1 cellular context compared by ENCODE assay signal in the genomic region with DNA sequence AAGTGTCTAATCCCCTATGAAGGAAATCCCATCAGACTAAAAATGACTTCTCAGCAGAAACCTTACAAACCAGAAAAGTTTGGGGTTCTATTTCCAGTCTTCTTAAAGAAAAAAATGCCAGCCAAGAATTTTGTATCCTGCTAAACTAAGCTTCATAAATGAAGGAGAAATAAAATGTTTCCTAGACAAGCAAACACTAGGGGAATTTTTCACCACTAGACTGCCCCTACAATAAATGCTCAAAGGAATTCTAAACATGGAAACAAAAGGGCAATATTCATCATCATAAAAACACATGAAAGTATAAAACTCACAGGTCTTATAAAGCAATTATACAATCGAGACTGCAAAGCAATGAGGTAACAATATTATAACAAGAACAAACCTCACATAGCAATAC.
TF ChIP-seq lines count a peak whose summit lies in the region.

No MANE protein-coding gene starts in this region.

TF ChIP-seq in HepG2, 621 proteins besides CTCF, POLR2A, EP300 and RAD21 (continued from another document):
- TF ChIP-seq, protein P1, sequence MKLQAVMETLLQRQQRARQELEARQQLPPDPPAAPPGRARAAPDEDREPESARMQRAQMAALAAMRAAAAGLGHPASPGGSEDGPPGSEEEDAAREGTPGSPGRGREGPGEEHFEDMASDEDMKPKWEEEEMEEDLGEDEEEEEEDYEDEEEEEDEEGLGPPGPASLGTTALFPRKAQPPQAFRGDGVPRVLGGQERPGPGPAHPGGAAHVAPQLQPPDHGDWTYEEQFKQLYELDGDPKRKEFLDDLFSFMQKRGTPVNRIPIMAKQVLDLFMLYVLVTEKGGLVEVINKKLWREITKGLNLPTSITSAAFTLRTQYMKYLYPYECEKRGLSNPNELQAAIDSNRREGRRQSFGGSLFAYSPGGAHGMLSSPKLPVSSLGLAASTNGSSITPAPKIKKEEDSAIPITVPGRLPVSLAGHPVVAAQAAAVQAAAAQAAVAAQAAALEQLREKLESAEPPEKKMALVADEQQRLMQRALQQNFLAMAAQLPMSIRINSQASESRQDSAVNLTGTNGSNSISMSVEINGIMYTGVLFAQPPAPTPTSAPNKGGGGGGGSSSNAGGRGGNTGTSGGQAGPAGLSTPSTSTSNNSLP (IDR thresholded peaks at IDR 0.05; ENCODE audit: low read depth, low read length), result peak; percentile 88
- TF ChIP-seq MED13 (CRISPR knock-in tag; IDR thresholded peaks at IDR 0.05) (no peak), ZFP1 (CRISPR knock-in tag; IDR thresholded peaks at IDR 0.05) (peak; percentile 96; the same call in 1 of the 2 replicates), MAFK (conservative IDR thresholded peaks at IDR 0.05 in 1 of 2, IDR thresholded peaks at IDR 0.05 in 1 of 2; ENCODE audit: low read length in 2 of 2) (0 out of 4 replicates have a peak, but pooled peaks of 1 of the 2 experiments have one; percentile 3)
TF ChIP-seq in HepG2: peak in this region for 4.
